ENCODE assay signal across 9 cellular contexts in the genomic region with DNA sequence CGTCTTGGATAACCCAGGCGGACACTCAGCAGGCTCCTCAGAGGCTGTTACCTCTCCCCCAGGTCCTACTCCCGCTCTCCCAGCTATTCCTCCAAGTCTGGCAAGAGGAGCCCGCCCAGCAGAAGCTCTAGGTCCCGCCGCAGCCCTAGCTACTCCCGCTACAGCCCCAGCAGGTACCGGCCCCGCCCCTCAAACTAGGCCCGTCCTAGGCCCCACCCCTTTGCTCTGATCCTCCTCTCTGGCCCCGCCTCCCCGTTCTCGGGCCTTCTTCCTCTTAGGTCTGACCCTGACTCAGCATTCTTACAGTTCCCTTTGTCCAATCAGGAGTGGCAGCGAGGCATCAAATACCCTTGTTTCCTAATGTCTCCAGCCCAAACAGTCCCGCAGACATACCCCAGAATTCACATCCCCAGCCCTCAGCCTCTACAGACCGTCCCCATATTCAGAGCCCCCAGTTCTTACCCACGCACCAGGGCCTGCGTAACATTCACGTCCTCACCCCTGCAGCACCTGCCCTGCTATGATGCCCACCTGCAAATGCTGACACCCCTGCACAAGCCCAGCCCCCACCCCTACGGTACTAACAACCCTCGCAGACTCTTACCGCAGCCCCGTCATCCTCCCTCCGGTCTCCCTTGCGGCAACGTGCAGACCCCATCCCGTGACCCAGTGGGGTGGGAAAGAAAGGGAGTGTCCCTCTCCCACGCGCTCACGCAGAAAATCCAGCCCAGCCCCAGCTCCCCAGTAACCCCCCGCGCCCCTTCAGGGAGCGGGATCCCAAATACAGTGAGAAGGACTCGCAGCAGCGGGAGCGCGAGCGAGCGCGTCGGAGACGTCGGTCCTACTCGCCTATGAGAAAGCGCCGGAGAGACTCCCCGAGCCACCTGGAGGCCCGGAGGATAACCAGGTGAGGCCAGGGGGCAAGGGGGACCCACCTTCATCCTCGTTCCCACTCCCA. TPM values are rescaled to one million over a fixed set of nuclear protein-coding genes. Genes with fewer than 3 reads are reported as not detected.
DNase-seq lines count a peak whose midpoint lies in the region; ATAC-seq and TF ChIP-seq lines count a peak whose summit lies in the region.
"Had no signal": no experiment of that assay in that cellular context is flagged by ENCODE, and none has a peak within 500 bp of the region (broad histone marks: within the 10 kb centered on the region; RNA-seq: fewer than 3 reads in every experiment).

No MANE protein-coding gene starts in this region.

- no peak overlapping the region for H3K27ac ChIP-seq in body of pancreas
- H3K27ac ChIP-seq in stomach = no peak overlapping the region

- no peak for TF ChIP-seq EP300 in stomach (IDR thresholded peaks at IDR 0.05)

- TF ChIP-seq POLR2A in body of pancreas (IDR thresholded peaks at IDR 0.05) (no peak), stomach (IDR thresholded peaks at IDR 0.05) (no peak)

- peak; percentile 77 for ATAC-seq in body of pancreas
- ATAC-seq in HG03571 (IDR thresholded peaks at IDR 0.05; ENCODE audit: unreplicated experiment) = no peak
- ATAC-seq: naive thymus-derived CD8-positive, alpha-beta T cell had no signal

- WGBS in body of pancreas, 2 donors = 53 to 57% methylated on average over 48 to 49 of the region's 49 CpGs
- WGBS in stomach, 5 donors = 25 to 56% (median 31%) methylated on average over 34 to 49 of the region's 49 CpGs

- intact Hi-C loops in body of pancreas (cut with DNase I) = no loop called here
- intact Hi-C loops in stomach (cut with DNase I; ENCODE audit: low total_unique reads) = no loop called here

- H3K4me3 ChIP-seq in body of pancreas = no peak overlapping the region
- H3K4me3 ChIP-seq in stomach = no peak overlapping the region

- H3K9me3 ChIP-seq in body of pancreas (no peaks in the 10 kb centered on the region), stomach (peaks cover 0 to 24% (median 17%) of the 10 kb centered on the region in 4 donors)

- DNase-seq in DMS53 (lab: John Stamatoyannopoulos, UW) = peak; percentile 36
- no peak for DNase-seq in DMS53 treated with DMSO at 0.1 percent for 48 hours (lab: John Stamatoyannopoulos, UW; ENCODE audit: unreplicated experiment)
- peak; percentile 71 to 76 (median 74) for DNase-seq in body of pancreas
- peak; percentile 80 for DNase-seq in kidney tubule cell (ENCODE audit: low spot score)
- peak; percentile 72 for DNase-seq in stomach
- no peak for DNase-seq in cerebellum (ENCODE audit: low spot score)
- no peak for DNase-seq in NCI-H510A treated with DMSO at 0.1 percent for 48 hours (lab: John Stamatoyannopoulos, UW)
- DNase-seq: naive thymus-derived CD8-positive, alpha-beta T cell had no signal

- no peaks in the 10 kb centered on the region for H3K4me1 ChIP-seq in body of pancreas
- peaks cover 0 to 5% (median 0%) of the 10 kb centered on the region in 4 donors for H3K4me1 ChIP-seq in stomach

- no peaks in the 10 kb centered on the region for H3K27me3 ChIP-seq in body of pancreas
- peaks cover 0 to 25% (median 10%) of the 10 kb centered on the region in 3 donors for H3K27me3 ChIP-seq in stomach

- H3K36me3 ChIP-seq in body of pancreas (replicated peaks in 1 of 2; ENCODE audit: insufficient read depth in 1 of 2, low read depth in 2 of 2) (no peaks in the 10 kb centered on the region), stomach (no peaks in the 10 kb centered on the region)

- TF ChIP-seq CTCF in body of pancreas (IDR thresholded peaks at IDR 0.05) (no peak), stomach (IDR thresholded peaks at IDR 0.05) (no peak)

RNA-seq across cellular contexts. Expression of a gene that starts 25.0 kb away (rescaled TPM):
- total RNA-seq in body of pancreas (10 to 100 TPM; 14.8 to 22.7 TPM), stomach (100 to 1,000 TPM in 1 of 5 donors, 10 to 100 TPM in 4; 17.3 to 253 (median 67.5) TPM), cerebellum (1.3 TPM)
- 100 to 1,000 TPM in 1 of 3 donors, 10 to 100 TPM in 2; 20.9 to 116 (median 22.7) TPM for polyA plus RNA-seq in stomach
- total RNA-seq: naive thymus-derived CD8-positive, alpha-beta T cell had no signal
- polyA plus RNA-seq: naive thymus-derived CD8-positive, alpha-beta T cell had no signal

Comparison
In these comparisons a context has a peak if more than half of its experiments do, and no peak if none do; other contexts are left out.
1. DNase-seq: peak in DMS53 (single experiment), body of pancreas (4 of 4), kidney tubule cell (single experiment) and stomach (single experiment); none in DMS53 treated with DMSO at 0.1 percent for 48 hours (single experiment), cerebellum (single experiment) and NCI-H510A treated with DMSO at 0.1 percent for 48 hours (single experiment).